ENCODE assay signal across 13 cellular contexts in the genomic region with DNA sequence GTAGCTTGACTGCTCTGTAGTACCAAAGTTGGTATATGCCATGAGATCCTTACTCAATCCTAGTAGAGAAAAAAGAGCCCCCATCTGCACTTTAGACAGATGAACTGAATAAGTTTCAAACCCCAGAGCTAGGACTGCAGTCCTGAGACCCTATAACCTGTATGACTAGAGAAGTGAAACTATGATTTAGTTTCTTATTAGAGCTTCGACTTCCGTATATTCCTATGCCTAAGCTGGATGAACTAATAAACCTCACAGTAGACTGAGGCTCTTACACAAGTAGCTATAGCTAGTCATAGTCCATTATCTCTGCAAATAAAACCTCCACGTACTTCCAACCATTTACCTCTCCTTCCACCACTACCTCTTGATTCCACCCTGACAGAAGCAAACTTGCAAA. TPM values are rescaled to one million over a fixed set of nuclear protein-coding genes. Genes with fewer than 3 reads are reported as not detected.
DNase-seq lines count a peak whose midpoint lies in the region; ATAC-seq lines count a peak whose summit lies in the region.
"Had no signal": no experiment of that assay in that cellular context is flagged by ENCODE, and none has a peak within 500 bp of the region (broad histone marks: within the 10 kb centered on the region; RNA-seq: fewer than 3 reads in every experiment).

No MANE protein-coding gene starts in this region.

- DNase-seq in SIG-M5 (lab: John Stamatoyannopoulos, UW) (peak; percentile 24), midbrain (lab: John Stamatoyannopoulos, UW) (no peak), EL (no peak), H4 (ENCODE audit: low spot score) (no peak), GF-D8 (lab: John Stamatoyannopoulos, UW) (no peak)
- DNase-seq: CD4-positive, alpha-beta memory T cell; effector memory CD4-positive, alpha-beta T cell; stimulated activated CD4-positive, alpha-beta T cell treated with anti-CD3 and anti-CD28 coated beads, Interleukin-4, amount 100 ng/mL, for 1 hour; thyroid gland had no signal

- ATAC-seq in GM18519 (IDR thresholded peaks at IDR 0.05; ENCODE audit: low FRiP score, unreplicated experiment) (peak; percentile 96), GM21529 (IDR thresholded peaks at IDR 0.05; ENCODE audit: unreplicated experiment) (peak; percentile 83), HG03135 (IDR thresholded peaks at IDR 0.05; ENCODE audit: unreplicated experiment) (peak; percentile 92)
- ATAC-seq: activated CD4-positive, CD25-positive, alpha-beta regulatory T cell treated with anti-CD3 and anti-CD28 coated beads, Interleukin-2, amount 50 U/mL, for 24 hours had no signal

RNA-seq across cellular contexts. Expression of a gene that starts 6.3 kb away (rescaled TPM):
- total RNA-seq in H4 (2014; rRNA removed; shearing (Covaris generic)) = 6.5 and 10.7 TPM in 2 replicates
